17 cellular contexts compared by ENCODE assay signal in the genomic region with DNA sequence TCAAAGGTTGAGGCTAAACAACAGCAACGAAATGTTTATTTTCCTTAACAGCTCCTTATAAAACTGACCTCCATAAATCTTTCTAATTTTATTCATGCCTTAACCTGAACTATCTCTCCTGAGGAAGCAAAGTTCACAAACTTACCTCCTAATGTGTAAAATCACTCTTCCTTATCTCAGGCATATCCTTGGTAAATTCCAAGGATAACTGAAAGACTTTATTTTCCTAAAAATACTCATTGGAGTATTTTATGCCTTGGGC.
A peak's percentile ranks its signal among the peaks of the same experiment; 100 is the strongest.
DNase-seq lines count a peak whose midpoint lies in the region; FAIRE-seq and TF ChIP-seq lines count a peak whose summit lies in the region.
"Had no signal": no experiment of that assay in that cellular context is flagged by ENCODE, and none has a peak within 500 bp of the region (broad histone marks: within the 10 kb centered on the region; RNA-seq: fewer than 3 reads in every experiment).

No MANE protein-coding gene starts in this region.

- H4K20me1 ChIP-seq in PC-9 (ENCODE audit: insufficient read depth), result no peaks in the 10 kb centered on the region
- H4K20me1 ChIP-seq in hepatocyte (ENCODE audit: insufficient read depth, poor library complexity, severe bottlenecking), result no peaks in the 10 kb centered on the region
- no peaks in the 10 kb centered on the region for H4K20me1 ChIP-seq in smooth muscle cell (ENCODE audit: low read depth)
- H4K20me1 ChIP-seq: BLaER1 had no signal

- no peaks in the 10 kb centered on the region for H3K27me3 Mint-ChIP-seq in Calu3 (ENCODE audit: unreplicated experiment)

- H3F3A ChIP-seq in PC-9 (ENCODE audit: insufficient read depth, low read depth) (peaks cover 23% of the 10 kb centered on the region), smooth muscle cell (ENCODE audit: low read depth) (no peaks in the 10 kb centered on the region)

- H3K27ac ChIP-seq in PC-9, result peak overlapping the region; percentile 78
- peak overlapping the region; percentile 78 for H3K27ac ChIP-seq in hepatocyte
- H3K27ac ChIP-seq in smooth muscle cell (ENCODE audit: low read depth), result peak overlapping the region; percentile 90
- H3K27ac ChIP-seq: BLaER1, HL-60 had no signal

- no peak for FAIRE-seq in H54 (lab: Jason Lieb, UNC)

- no peaks in the 10 kb centered on the region; the same call in 1 of the 2 replicates for H3K9me3 ChIP-seq in PC-9 (ENCODE audit: insufficient read depth, low read depth)
- no peaks in the 10 kb centered on the region for H3K9me3 ChIP-seq in hepatocyte (ENCODE audit: low read depth)
- no peaks in the 10 kb centered on the region for H3K9me3 ChIP-seq in smooth muscle cell (replicated peaks; ENCODE audit: low read depth)
- H3K9me3 ChIP-seq: BLaER1 had no signal

- TF ChIP-seq POLR2A in H54 (IDR thresholded peaks at IDR 0.05; ENCODE audit: low read depth, low read length), result no peak

- H3K4me1 ChIP-seq in PC-9 (replicated peaks; ENCODE audit: insufficient read depth), result peaks cover 47% of the 10 kb centered on the region
- H3K4me1 ChIP-seq in hepatocyte (ENCODE audit: insufficient read depth), result peaks cover 17% of the 10 kb centered on the region
- no peaks in the 10 kb centered on the region for H3K4me1 ChIP-seq in smooth muscle cell (ENCODE audit: low read depth)

- H3K36me3 Mint-ChIP-seq in Calu3 (ENCODE audit: insufficient read depth, unreplicated experiment), result peaks cover 5% of the 10 kb centered on the region
- H3K36me3 Mint-ChIP-seq: CD14-positive monocyte; CD4-positive, alpha-beta memory T cell had no signal

- peak overlapping the region; percentile 63 for H3K9ac ChIP-seq in smooth muscle cell (ENCODE audit: low read depth)
- H3K9ac ChIP-seq: BLaER1 had no signal

- no peaks in the 10 kb centered on the region for H3K79me2 ChIP-seq in PC-9 (ENCODE audit: low read depth)
- H3K79me2 ChIP-seq in hepatocyte, result no peaks in the 10 kb centered on the region
- H3K79me2 ChIP-seq in smooth muscle cell (ENCODE audit: low read depth), result no peaks in the 10 kb centered on the region

- H3K4me3 ChIP-seq in PC-9, result no peak overlapping the region
- no peak overlapping the region for H3K4me3 ChIP-seq in hepatocyte
- no peak overlapping the region for H3K4me3 ChIP-seq in smooth muscle cell
- H3K4me3 ChIP-seq: BLaER1 had no signal

- intact Hi-C loops in Calu3 (cut with micrococcal nuclease; ENCODE audit: unreplicated experiment), result no loop called here
- intact Hi-C loops in PC-9 (cut with micrococcal nuclease; ENCODE audit: unreplicated experiment), result no loop called here

- H3K27me3 ChIP-seq in PC-9 (ENCODE audit: insufficient read depth, low read depth) (no peaks in the 10 kb centered on the region), hepatocyte (no peaks in the 10 kb centered on the region), smooth muscle cell (ENCODE audit: low read depth) (peaks cover under 1% of the 10 kb centered on the region)
- H3K27me3 ChIP-seq: BLaER1 had no signal

- H3K4me2 ChIP-seq in PC-9 (peak overlapping the region; percentile 59), hepatocyte (no peak overlapping the region), smooth muscle cell (no peak overlapping the region)
- H3K4me2 ChIP-seq: BLaER1 had no signal

- CTCF ChIA-PET in Calu3 (lab: Charles Lee), result interaction anchor here (1.0 kb wide), 2 partner anchors 11 to 33 kb away, joined by 3 to 6 read pairs; a partner anchor contains a TSS
- CTCF ChIA-PET in PC-9 (lab: Charles Lee), result interaction anchor here (1.0 kb wide), 2 partner anchors 11 to 120 kb away, joined by 5 to 10 read pairs; a partner anchor contains a TSS

- no peak overlapping the region for H2AFZ ChIP-seq in PC-9
- no peak overlapping the region for H2AFZ ChIP-seq in hepatocyte
- H2AFZ ChIP-seq in smooth muscle cell (ENCODE audit: low read depth), result no peak overlapping the region

- H3K9me2 ChIP-seq in PC-9 (ENCODE audit: insufficient read depth) (no peaks in the 10 kb centered on the region), hepatocyte (replicated peaks; ENCODE audit: insufficient read depth) (no peaks in the 10 kb centered on the region)

- no peaks in the 10 kb centered on the region for H3K9me3 Mint-ChIP-seq in Calu3 (ENCODE audit: low read depth, unreplicated experiment)
- H3K9me3 Mint-ChIP-seq: CD4-positive, alpha-beta memory T cell; H9 had no signal

- no peak for DNase-seq in Calu3
- no peak for DNase-seq in PC-9
- DNase-seq in hepatocyte (ENCODE audit: low spot score), result no peak
- no peak for DNase-seq in smooth muscle cell (lab: John Stamatoyannopoulos, UW; ENCODE audit: unreplicated experiment)
- no peak for DNase-seq in NCI-H82 (lab: John Stamatoyannopoulos, UW)
- DNase-seq in H54 (ENCODE audit: insufficient read length, low spot score), result no peak
- no peak for DNase-seq in cortex of kidney (lab: John Stamatoyannopoulos, UW)
- no peak for DNase-seq in GM10266 (ENCODE audit: extremely low spot score)
- DNase-seq: 8988T; CD4-positive, alpha-beta memory T cell; DMS 273 treated with DMSO at 0.1 percent for 48 hours; DND-41; GOT3; H9 had no signal

- POLR2A ChIA-PET in PC-9 (lab: Charles Lee; ENCODE audit: unreplicated experiment), result interaction anchor here (0.6 to 1.0 kb wide), 4 partner anchors 86 to 457 kb away, joined by 3 to 5 read pairs (median 4); no protein-coding TSS in a partner anchor

- 16% methylated on average over 1 of the region's 1 CpG for WGBS in hepatocyte (ENCODE audit: low lambda C conversion rate, missing lambda C conversion rate)
- WGBS in smooth muscle cell (ENCODE audit: low lambda C conversion rate), result 36% methylated on average over 1 of the region's 1 CpG

- TF ChIP-seq CTCF in Calu3 (IDR thresholded peaks at IDR 0.05; ENCODE audit: unreplicated experiment) (no peak), PC-9 (conservative IDR thresholded peaks at IDR 0.05) (no peak), hepatocyte (IDR thresholded peaks at IDR 0.05; ENCODE audit: poor library complexity) (no peak), smooth muscle cell (IDR thresholded peaks at IDR 0.05; ENCODE audit: borderline replicate concordance, insufficient read depth, poor library complexity, severe bottlenecking) (no peak), GM10266 (IDR thresholded peaks at IDR 0.05; ENCODE audit: control insufficient read depth, insufficient read depth, low read depth, missing control alignments) (no peak)

- H3K27ac Mint-ChIP-seq in Calu3 (ENCODE audit: unreplicated experiment), result peak overlapping the region; percentile 77
- H3K27ac Mint-ChIP-seq: CD14-positive monocyte; CD4-positive, alpha-beta memory T cell; H9 had no signal

- peaks cover 34% of the 10 kb centered on the region for H3K4me1 Mint-ChIP-seq in Calu3 (ENCODE audit: low read depth, unreplicated experiment)
- H3K4me1 Mint-ChIP-seq: CD14-positive monocyte; CD4-positive, alpha-beta memory T cell; H9 had no signal

- BruUV-seq in Calu3 (replicated peaks; lab: Mats Ljungman, UMichigan) (no TSS peak), PC-9 (replicated peaks; lab: Mats Ljungman, UMichigan) (no TSS peak)

- no peak overlapping the region for H3K4me3 Mint-ChIP-seq in Calu3 (ENCODE audit: low read depth, unreplicated experiment)
- H3K4me3 Mint-ChIP-seq: CD14-positive monocyte; CD4-positive, alpha-beta memory T cell; H9 had no signal

- H3K36me3 ChIP-seq in PC-9 (ENCODE audit: low read depth) (no peaks in the 10 kb centered on the region), hepatocyte (replicated peaks; ENCODE audit: insufficient read depth, low read depth) (no peaks in the 10 kb centered on the region), smooth muscle cell (ENCODE audit: low read depth) (no peaks in the 10 kb centered on the region)
- H3K36me3 ChIP-seq: BLaER1 had no signal
